21 cellular contexts compared by ENCODE assay signal in the genomic region with DNA sequence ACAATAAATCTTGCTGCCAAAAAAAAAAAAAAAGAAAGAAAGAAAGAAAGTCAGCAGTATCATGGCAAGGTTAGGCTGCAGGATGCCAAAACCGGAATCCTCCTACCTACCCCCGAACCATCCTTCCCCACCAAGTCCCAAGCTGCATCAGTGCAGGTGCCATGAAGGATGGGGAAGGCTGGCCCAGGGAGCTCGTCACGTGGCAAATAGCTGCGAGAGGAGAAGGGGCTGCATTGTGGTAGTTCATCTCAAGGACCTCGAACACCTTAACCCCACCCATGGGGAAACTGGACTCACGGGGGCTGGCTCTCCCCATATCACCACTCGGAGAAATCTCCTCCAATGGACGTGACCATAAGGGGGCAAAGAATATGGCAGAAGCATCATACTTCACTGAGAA.
"Had no signal": no experiment of that assay in that cellular context is flagged by ENCODE, and none has a peak within 500 bp of the region (broad histone marks: within the 10 kb centered on the region; RNA-seq: fewer than 3 reads in every experiment).

No MANE protein-coding gene starts in this region.

- H3K4me3 ChIP-seq: MG63, SJSA1, SK-N-MC had no signal

- DNase-seq: IMR-90, Karpas-422, KG1, MG63, NCI-H1105, NCI-H1417, NCI-H1436 treated with DMSO at 0.1 percent for 48 hours, NCI-H1694, NCI-H187 treated with DMSO at 0.1 percent for 48 hours, NCI-H2029 treated with DMSO at 0.1 percent for 48 hours, NCI-H2171 treated with DMSO at 0.1 percent for 48 hours, NCI-H345, NCI-H524, NCI-H526 treated with DMSO at 0.1 percent for 48 hours, NCI-H748 treated with DMSO at 0.1 percent for 48 hours, Right ventricle myocardium superior, RPMI8226, SIG-M5 had no signal

- H3K9me3 ChIP-seq: MG63, SJSA1 had no signal

- H3K27ac ChIP-seq: SJSA1, SK-N-MC had no signal

- ATAC-seq: HepG2 had no signal

- H3K27me3 ChIP-seq: MG63, SJSA1 had no signal

- H3K36me3 ChIP-seq: MG63, SJSA1 had no signal
